Comparison of ENCODE assay signal across 19 cellular contexts in the genomic region with DNA sequence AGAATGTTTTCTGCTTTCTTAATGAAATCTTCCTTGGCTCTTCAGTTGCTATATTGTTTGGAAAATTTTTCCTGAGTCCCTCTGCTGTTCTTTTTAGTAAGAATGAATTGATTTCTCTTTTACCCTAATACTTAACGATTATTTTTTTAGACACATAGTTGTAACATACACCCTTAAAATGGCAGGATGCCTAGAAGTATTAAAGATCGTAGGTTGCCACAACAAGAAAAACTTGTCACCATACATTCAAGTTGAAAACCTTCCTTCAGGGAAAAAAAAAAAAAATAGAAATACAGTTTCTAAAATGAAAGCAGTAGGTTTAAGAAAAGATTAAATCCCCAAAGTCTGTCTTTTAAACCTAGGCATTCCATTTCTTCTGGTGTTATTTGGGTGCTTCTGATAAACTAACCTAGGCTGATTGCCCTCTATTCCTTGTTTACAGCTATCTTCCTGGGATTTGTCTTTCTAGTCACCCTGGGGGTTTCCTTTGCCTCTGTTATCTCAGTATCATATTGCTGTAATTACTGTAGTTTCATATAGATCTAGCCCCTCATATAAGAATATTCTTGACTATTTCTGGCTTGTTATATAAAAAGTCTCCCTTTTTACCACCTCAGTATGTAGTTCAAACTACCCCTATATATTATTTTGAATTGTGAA. TPM values are rescaled to one million over a fixed set of nuclear protein-coding genes. Genes with fewer than 3 reads are reported as not detected.
A peak's percentile ranks its signal among the peaks of the same experiment; 100 is the strongest.
DNase-seq lines count a peak whose midpoint lies in the region; ATAC-seq, FAIRE-seq and TF ChIP-seq lines count a peak whose summit lies in the region.
"Had no signal": no experiment of that assay in that cellular context is flagged by ENCODE, and none has a peak within 500 bp of the region (broad histone marks: within the 10 kb centered on the region; RNA-seq: fewer than 3 reads in every experiment).

No MANE protein-coding gene starts in this region.

- H3K14ac ChIP-seq in H9 (ENCODE audit: insufficient read depth, low read length): no peak overlapping the region

- no peak overlapping the region for H3T11ph ChIP-seq in H9 (ENCODE audit: low read length)

- H3K4me1 ChIP-seq in H9 (ENCODE audit: insufficient read depth, low read length): no peaks in the 10 kb centered on the region
- peaks cover 27% of the 10 kb centered on the region for H3K4me1 ChIP-seq in PC-3 (ENCODE audit: insufficient read depth, low read length)
- H3K4me1 ChIP-seq in neural progenitor cell: peaks cover 22% of the 10 kb centered on the region

- H3K27ac ChIP-seq in H9 (ENCODE audit: insufficient read length, low read depth, low read length) (no peak overlapping the region), PC-3 (ENCODE audit: low read length) (no peak overlapping the region), neural progenitor cell (no peak overlapping the region)
- H3K27ac ChIP-seq: BLaER1, cardiac muscle cell, right atrium auricular region, RWPE1, VCaP had no signal

- no peak overlapping the region for H3K18ac ChIP-seq in H9 (ENCODE audit: insufficient read length, low read depth, low read length)

- no peak overlapping the region for H2BK15ac ChIP-seq in H9 (ENCODE audit: low read depth, low read length)

- CTCF ChIA-PET in PC-3 (lab: Charles Lee): no interaction called here

- H3K56ac ChIP-seq in H9 (ENCODE audit: insufficient read length, low read depth, low read length): no peak overlapping the region

- no peaks in the 10 kb centered on the region for H3K27me3 Mint-ChIP-seq in H9 (ENCODE audit: low read depth)
- H3K27me3 Mint-ChIP-seq in endothelial cell (ENCODE audit: unreplicated experiment): no peaks in the 10 kb centered on the region
- H3K27me3 Mint-ChIP-seq in neural progenitor cell (ENCODE audit: insufficient read depth, low read depth): no peaks in the 10 kb centered on the region

- H2BK5ac ChIP-seq in H9 (ENCODE audit: insufficient read length, low read length): no peak overlapping the region

- H3K9ac ChIP-seq in H9 (ENCODE audit: extremely low read depth, insufficient read length, low read length): no peak overlapping the region
- H3K9ac ChIP-seq in PC-3 (ENCODE audit: low read length): no peak overlapping the region
- H3K9ac ChIP-seq in neural progenitor cell: peak overlapping the region; percentile 11
- H3K9ac ChIP-seq: BLaER1 had no signal

- H3K4ac ChIP-seq in H9 (ENCODE audit: low read depth, low read length): no peak overlapping the region

- no peaks in the 10 kb centered on the region for H3F3A ChIP-seq in PC-3 (ENCODE audit: low read length, unreplicated experiment)
- no peaks in the 10 kb centered on the region for H3F3A ChIP-seq in neural progenitor cell (ENCODE audit: low read depth)

- H4K91ac ChIP-seq in H9 (ENCODE audit: insufficient read length, low read depth, low read length): no peak overlapping the region

- H2BK20ac ChIP-seq in H9 (ENCODE audit: low read depth, low read length, poor library complexity, severe bottlenecking): no peak overlapping the region

- ATAC-seq in PC-3: peak; percentile 25; the same call in 1 of the 2 replicates

- TF ChIP-seq CTCF in H9 (conservative IDR thresholded peaks at IDR 0.05): no peak
- no peak for TF ChIP-seq CTCF in PC-3 (conservative IDR thresholded peaks at IDR 0.05; ENCODE audit: low read depth, low read length)
- TF ChIP-seq CTCF in endothelial cell (IDR thresholded peaks at IDR 0.05; ENCODE audit: unreplicated experiment): no peak
- no peak for TF ChIP-seq CTCF in neural progenitor cell (IDR thresholded peaks at IDR 0.05)

- H2AK5ac ChIP-seq in H9 (ENCODE audit: insufficient read length, low read length): no peak overlapping the region

- H2BK12ac ChIP-seq in H9 (ENCODE audit: insufficient read length, low read depth, low read length): no peak overlapping the region

- no peaks in the 10 kb centered on the region for H3K79me1 ChIP-seq in H9 (ENCODE audit: insufficient read depth, low read depth, low read length, poor library complexity, severe bottlenecking)

- H4K8ac ChIP-seq in H9 (replicated peaks; ENCODE audit: insufficient read length, low read depth, low read length): no peak overlapping the region

- no peaks in the 10 kb centered on the region for H3K23me2 ChIP-seq in H9 (ENCODE audit: insufficient read length, low read depth, low read length, poor library complexity, severe bottlenecking)

- H3K4me1 Mint-ChIP-seq in H9: peaks cover 23 to 25% of the 10 kb centered on the region in 2 experiments
- H3K4me1 Mint-ChIP-seq in endothelial cell (ENCODE audit: unreplicated experiment): peaks cover 46% of the 10 kb centered on the region
- H3K4me1 Mint-ChIP-seq in neural progenitor cell: peaks cover 3% of the 10 kb centered on the region

- H3K9me3 Mint-ChIP-seq in H9 (no peaks in the 10 kb centered on the region), endothelial cell (ENCODE audit: unreplicated experiment) (no peaks in the 10 kb centered on the region), neural progenitor cell (no peaks in the 10 kb centered on the region)
- H3K9me3 Mint-ChIP-seq: immature natural killer cell, neural crest cell had no signal

- no peak for DNase-seq in H9
- DNase-seq in PC-3: peak; percentile 77
- no peak for DNase-seq in endothelial cell (ENCODE audit: low spot score)
- no peak for DNase-seq in neural progenitor cell (ENCODE audit: low spot score)
- no peak for DNase-seq in NAMALWA (ENCODE audit: low spot score)
- no peak for DNase-seq in HTR-8/SVneo (ENCODE audit: insufficient read length, low spot score)
- no peak for DNase-seq in anterior cingulate cortex (lab: John Stamatoyannopoulos, UW)
- DNase-seq: activated CD8-positive, alpha-beta memory T cell treated with anti-CD3 and anti-CD28 coated beads for 24 hours; activated effector memory CD4-positive, alpha-beta T cell treated with anti-CD3 and anti-CD28 coated beads, Interleukin-2, amount 50 U/mL, for 16 hours; immature natural killer cell; NCI-H1930; NCI-H82; stimulated activated CD4-positive, alpha-beta T cell treated with anti-CD3 and anti-CD28 coated beads, Interleukin-2, amount 100 ng/mL, for 24 hours had no signal

- POLR2A ChIA-PET in PC-3 (lab: Charles Lee; ENCODE audit: unreplicated experiment): interaction anchor here (0.9 kb wide), 1 partner anchor 178 kb away, joined by 4 read pairs; no protein-coding TSS in a partner anchor

- H3K27me3 ChIP-seq in H9 (ENCODE audit: insufficient read depth, low read length): no peaks in the 10 kb centered on the region
- no peaks in the 10 kb centered on the region for H3K27me3 ChIP-seq in PC-3 (ENCODE audit: low read length)
- no peaks in the 10 kb centered on the region for H3K27me3 ChIP-seq in neural progenitor cell
- H3K27me3 ChIP-seq: BLaER1, cardiac muscle cell, right atrium auricular region had no signal

- H3K27ac Mint-ChIP-seq in H9 (peak overlapping the region; percentile 53 to 76 (median 62); a peak in 4 of 7 replicates), endothelial cell (ENCODE audit: unreplicated experiment) (peak overlapping the region; percentile 96), neural progenitor cell (no peak overlapping the region)

- H2BK120ac ChIP-seq in H9 (ENCODE audit: low read depth, low read length, poor library complexity, severe bottlenecking): no peak overlapping the region

- H3K4me3 ChIP-seq in PC-3 (ENCODE audit: low read length) (peak overlapping the region; percentile 21), neural progenitor cell (no peak overlapping the region)
- H3K4me3 ChIP-seq: BLaER1, cardiac muscle cell, right atrium auricular region had no signal

- no peak overlapping the region for H3K23ac ChIP-seq in H9 (ENCODE audit: insufficient read length, low read depth, low read length)

- H3K4me3 Mint-ChIP-seq in H9: no peak overlapping the region
- peak overlapping the region; percentile 40 for H3K4me3 Mint-ChIP-seq in endothelial cell (ENCODE audit: unreplicated experiment)
- H3K4me3 Mint-ChIP-seq in neural progenitor cell: no peak overlapping the region
- H3K4me3 Mint-ChIP-seq: neural crest cell had no signal

- H3K79me2 ChIP-seq in H9 (ENCODE audit: insufficient read depth, low read length) (peaks cover 16% of the 10 kb centered on the region; the same call in 1 of the 2 replicates), PC-3 (ENCODE audit: low read length) (peaks cover 89% of the 10 kb centered on the region), neural progenitor cell (ENCODE audit: low read depth) (peaks cover 99% of the 10 kb centered on the region)

- intact Hi-C loops in PC-3 (cut with micrococcal nuclease): loop anchor here (2.0 to 5.0 kb wide), 2 partner anchors 13 to 38 kb away; no protein-coding TSS in a partner anchor

- no TSS peak for BruUV-seq in PC-3 (replicated peaks; lab: Mats Ljungman, UMichigan)

- no peaks in the 10 kb centered on the region for H4K20me1 ChIP-seq in H9 (ENCODE audit: control insufficient read depth, insufficient read depth, insufficient read length)
- peaks cover 47% of the 10 kb centered on the region for H4K20me1 ChIP-seq in PC-3 (ENCODE audit: low read length)
- peaks cover 71% of the 10 kb centered on the region for H4K20me1 ChIP-seq in neural progenitor cell (ENCODE audit: low read depth)

- no peaks in the 10 kb centered on the region for H3K9me2 ChIP-seq in PC-3 (replicated peaks; ENCODE audit: low read length)

- WGBS in H9 (ENCODE audit: extremely low coverage, insufficient read length, low lambda C conversion rate): no CpG with 5 or more reads among the region's 2 CpGs

- no peaks in the 10 kb centered on the region for H3K9me3 ChIP-seq in H9 (ENCODE audit: control insufficient read depth, low read depth, low read length)
- H3K9me3 ChIP-seq in PC-3 (ENCODE audit: low read length): no peaks in the 10 kb centered on the region
- no peaks in the 10 kb centered on the region for H3K9me3 ChIP-seq in neural progenitor cell (ENCODE audit: low read depth)
- H3K9me3 ChIP-seq: BLaER1, right atrium auricular region had no signal

- H4K5ac ChIP-seq in H9 (ENCODE audit: insufficient read length, low read depth, low read length): no peak overlapping the region

- FAIRE-seq in HTR-8/SVneo (lab: Jason Lieb, UNC): no peak

- H3K4me2 ChIP-seq in H9 (ENCODE audit: insufficient read depth, insufficient read length, low read length) (no peak overlapping the region), PC-3 (ENCODE audit: low read length) (peak overlapping the region; percentile 63), neural progenitor cell (peak overlapping the region; percentile 6)
- H3K4me2 ChIP-seq: BLaER1 had no signal

- H3K36me3 ChIP-seq in PC-3 (ENCODE audit: low read depth, low read length) (peaks cover 17% of the 10 kb centered on the region; the same call in 1 of the 2 replicates), neural progenitor cell (no peaks in the 10 kb centered on the region)
- H3K36me3 ChIP-seq: cardiac muscle cell, right atrium auricular region had no signal

- H2AFZ ChIP-seq in H9 (ENCODE audit: low read length) (no peak overlapping the region), PC-3 (ENCODE audit: low read length) (no peak overlapping the region), neural progenitor cell (replicated peaks) (no peak overlapping the region)

- H3K36me3 Mint-ChIP-seq in H9 (ENCODE audit: insufficient read depth in 1 of 3, low read depth in 3 of 3) (peaks cover 0 to 4% (median under 1%) of the 10 kb centered on the region in 3 experiments; a peak in 2 of 7 replicates), endothelial cell (ENCODE audit: low read depth, unreplicated experiment) (peaks cover under 1% of the 10 kb centered on the region), neural progenitor cell (peaks cover 11% of the 10 kb centered on the region)
- H3K36me3 Mint-ChIP-seq: immature natural killer cell had no signal

RNA-seq across cellular contexts. Expression of a gene that starts 16.8 kb away (rescaled TPM):
- total RNA-seq in H9 (2021): 34.3 and 37.7 TPM in 2 replicates
- total RNA-seq in PC-3 (2014; rRNA removed): 72.0 and 81.3 TPM in 2 replicates
- 81.2 TPM for total RNA-seq in endothelial cell (ENCODE audit: unreplicated experiment)
- total RNA-seq in neural progenitor cell (ENCODE audit: low replicate concordance): 73.5 and 109 TPM in 2 replicates
